In genomic region chr5:34721359-34721758, GRCh38 we compare ENCODE assay signal across 15 cellular contexts.
DNase-seq lines count a peak whose midpoint lies in the region; TF ChIP-seq lines count a peak whose summit lies in the region.
"Had no signal": no experiment of that assay in that cellular context is flagged by ENCODE, and none has a peak within 500 bp of the region (broad histone marks: within the 10 kb centered on the region; RNA-seq: fewer than 3 reads in every experiment).

No MANE protein-coding gene starts in this region.

- H3K9me3 ChIP-seq in adipocyte (ENCODE audit: control insufficient read depth, low read length) (no peaks in the 10 kb centered on the region), liver (ENCODE audit: control insufficient read depth in 4 of 4, low read length in 3 of 4) (no peaks in the 10 kb centered on the region), uterus (no peaks in the 10 kb centered on the region)
- H3K9me3 ChIP-seq: Caco-2 had no signal

- H3K4me1 ChIP-seq in adipocyte (ENCODE audit: control insufficient read depth, insufficient read depth, low read length) (peaks cover 10% of the 10 kb centered on the region), liver (ENCODE audit: control insufficient read depth in 4 of 4, insufficient read depth in 4 of 4, low read length in 3 of 4) (peaks cover 5 to 16% (median 11%) of the 10 kb centered on the region in 4 donors), uterus (peaks cover 0 to 3% of the 10 kb centered on the region in 2 donors)

- DNase-seq in adipocyte (ENCODE audit: low read depth) (peak; percentile 61), fibroblast of gingiva (ENCODE audit: low read depth) (peak; percentile 75), DMS53 (lab: John Stamatoyannopoulos, UW) (no peak), uterus (no peak), germinal center (ENCODE audit: low spot score) (no peak), HPDE6-E6E7 (ENCODE audit: extremely low spot score) (no peak)
- DNase-seq: ACHN; Caco-2; CD4-positive, CD25-positive, alpha-beta regulatory T cell; NCI-H187 treated with DMSO at 0.1 percent for 48 hours; NCI-H446 treated with DMSO at 0.1 percent for 48 hours; NCI-H748 treated with DMSO at 0.1 percent for 48 hours; OCI-M1; SHP77 treated with DMSO at 0.1 percent for 48 hours had no signal

- TF ChIP-seq CTCF in liver (IDR thresholded peaks at IDR 0.05; ENCODE audit: low read depth, low read length, missing input control) (no peak), uterus (IDR thresholded peaks at IDR 0.05) (no peak)

- H3K27ac ChIP-seq in liver (ENCODE audit: low read depth in 1 of 2, low read length in 2 of 2) (no peak overlapping the region), uterus (no peak overlapping the region)

- peak; percentile 50 to 64 for TF ChIP-seq RAD21 in liver (IDR thresholded peaks at IDR 0.05)

- intact Hi-C loops in uterus (cut with DNase I; ENCODE audit: low total_unique reads) = no loop called here

- H3K27me3 ChIP-seq in adipocyte (replicated peaks; ENCODE audit: control insufficient read depth, insufficient read depth, low read length) (no peaks in the 10 kb centered on the region), liver (ENCODE audit: control insufficient read depth in 4 of 4, insufficient read depth in 4 of 4, low read length in 3 of 4) (no peaks in the 10 kb centered on the region), uterus (no peaks in the 10 kb centered on the region)

- TF ChIP-seq POLR2A in uterus (IDR thresholded peaks at IDR 0.05) = no peak

- 33% methylated on average over 3 of the region's 3 CpGs for WGBS in liver

- H3K4me3 ChIP-seq in adipocyte (ENCODE audit: low read length) = no peak overlapping the region
- no peak overlapping the region for H3K4me3 ChIP-seq in liver (ENCODE audit: low read depth in 1 of 3, low read length in 3 of 3)
- no peak overlapping the region for H3K4me3 ChIP-seq in uterus

- H3K9ac ChIP-seq in adipocyte (ENCODE audit: low read length) (no peak overlapping the region), liver (ENCODE audit: low read depth in 1 of 2, low read length in 2 of 2) (no peak overlapping the region)

- no peaks in the 10 kb centered on the region for H3K36me3 ChIP-seq in adipocyte (ENCODE audit: control insufficient read depth, insufficient read depth, low read length, severe bottlenecking)
- H3K36me3 ChIP-seq in liver (ENCODE audit: control insufficient read depth in 4 of 4, insufficient read depth in 3 of 4, low read depth in 1 of 4, low read length in 3 of 4) = peaks cover 0 to 2% (median 0%) of the 10 kb centered on the region in 4 donors
- no peaks in the 10 kb centered on the region for H3K36me3 ChIP-seq in uterus

TF ChIP-seq in liver, 16 proteins besides CTCF, POLR2A, EP300 and RAD21:
- TF ChIP-seq, protein P1, sequence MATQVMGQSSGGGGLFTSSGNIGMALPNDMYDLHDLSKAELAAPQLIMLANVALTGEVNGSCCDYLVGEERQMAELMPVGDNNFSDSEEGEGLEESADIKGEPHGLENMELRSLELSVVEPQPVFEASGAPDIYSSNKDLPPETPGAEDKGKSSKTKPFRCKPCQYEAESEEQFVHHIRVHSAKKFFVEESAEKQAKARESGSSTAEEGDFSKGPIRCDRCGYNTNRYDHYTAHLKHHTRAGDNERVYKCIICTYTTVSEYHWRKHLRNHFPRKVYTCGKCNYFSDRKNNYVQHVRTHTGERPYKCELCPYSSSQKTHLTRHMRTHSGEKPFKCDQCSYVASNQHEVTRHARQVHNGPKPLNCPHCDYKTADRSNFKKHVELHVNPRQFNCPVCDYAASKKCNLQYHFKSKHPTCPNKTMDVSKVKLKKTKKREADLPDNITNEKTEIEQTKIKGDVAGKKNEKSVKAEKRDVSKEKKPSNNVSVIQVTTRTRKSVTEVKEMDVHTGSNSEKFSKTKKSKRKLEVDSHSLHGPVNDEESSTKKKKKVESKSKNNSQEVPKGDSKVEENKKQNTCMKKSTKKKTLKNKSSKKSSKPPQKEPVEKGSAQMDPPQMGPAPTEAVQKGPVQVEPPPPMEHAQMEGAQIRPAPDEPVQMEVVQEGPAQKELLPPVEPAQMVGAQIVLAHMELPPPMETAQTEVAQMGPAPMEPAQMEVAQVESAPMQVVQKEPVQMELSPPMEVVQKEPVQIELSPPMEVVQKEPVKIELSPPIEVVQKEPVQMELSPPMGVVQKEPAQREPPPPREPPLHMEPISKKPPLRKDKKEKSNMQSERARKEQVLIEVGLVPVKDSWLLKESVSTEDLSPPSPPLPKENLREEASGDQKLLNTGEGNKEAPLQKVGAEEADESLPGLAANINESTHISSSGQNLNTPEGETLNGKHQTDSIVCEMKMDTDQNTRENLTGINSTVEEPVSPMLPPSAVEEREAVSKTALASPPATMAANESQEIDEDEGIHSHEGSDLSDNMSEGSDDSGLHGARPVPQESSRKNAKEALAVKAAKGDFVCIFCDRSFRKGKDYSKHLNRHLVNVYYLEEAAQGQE (IDR thresholded peaks at IDR 0.05) = no peak
- TF ChIP-seq FOXA2 (IDR thresholded peaks at IDR 0.05) = peak; percentile 52
- no peak for TF ChIP-seq EGR1 (IDR thresholded peaks at IDR 0.05; ENCODE audit: low read depth in 2 of 2)
- peak; percentile 54 to 77 for TF ChIP-seq RXRA (IDR thresholded peaks at IDR 0.05)
- TF ChIP-seq SP1 (IDR thresholded peaks at IDR 0.05) = peak; percentile 58
- TF ChIP-seq FOXA1 (IDR thresholded peaks at IDR 0.05) = no peak
- TF ChIP-seq HNF4G (IDR thresholded peaks at IDR 0.05) = peak; percentile 18
- no peak for TF ChIP-seq NR2F2 (IDR thresholded peaks at IDR 0.05)
- TF ChIP-seq MAX (IDR thresholded peaks at IDR 0.05) = peak; percentile 37
- TF ChIP-seq TAF1 (conservative IDR thresholded peaks at IDR 0.05) = no peak
- TF ChIP-seq, protein P2, sequence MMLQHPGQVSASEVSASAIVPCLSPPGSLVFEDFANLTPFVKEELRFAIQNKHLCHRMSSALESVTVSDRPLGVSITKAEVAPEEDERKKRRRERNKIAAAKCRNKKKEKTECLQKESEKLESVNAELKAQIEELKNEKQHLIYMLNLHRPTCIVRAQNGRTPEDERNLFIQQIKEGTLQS (IDR thresholded peaks at IDR 0.05) = no peak
- no peak for TF ChIP-seq GABPA (IDR thresholded peaks at IDR 0.05 in 1 of 2, conservative IDR thresholded peaks at IDR 0.05 in 1 of 2)
- TF ChIP-seq YY1 (IDR thresholded peaks at IDR 0.05) = peak; percentile 45
- TF ChIP-seq JUND (IDR thresholded peaks at IDR 0.05) = peak in 1 of 2 donors; percentile 72
- peak; percentile 24 for TF ChIP-seq ZBTB33 (IDR thresholded peaks at IDR 0.05)
- TF ChIP-seq HNF4A (conservative IDR thresholded peaks at IDR 0.05) = peak; percentile 75 to 77

Comparison
In these comparisons a context has a peak if more than half of its experiments do, and no peak if none do; other contexts are left out.
1. DNase-seq: peak in adipocyte (single experiment) and fibroblast of gingiva (single experiment); none in DMS53 (single experiment), uterus (0 of 2), germinal center (single experiment) and HPDE6-E6E7 (single experiment).